Comparison of ENCODE assay signal across 1 cellular context in genomic region chr2:233243348-233243747, GRCh38.
TF ChIP-seq lines count a peak whose summit lies in the region.

No MANE protein-coding gene starts in this region.

TF ChIP-seq in HepG2, 621 proteins besides CTCF, POLR2A, EP300 and RAD21 (continued from another document):
- TF ChIP-seq MNT (IDR thresholded peaks at IDR 0.05), result no peak
- TF ChIP-seq NRL (CRISPR knock-in tag; IDR thresholded peaks at IDR 0.05; ENCODE audit: borderline replicate concordance), result no peak
- no peak for TF ChIP-seq RERE (CRISPR knock-in tag; IDR thresholded peaks at IDR 0.05; ENCODE audit: low read depth)
- TF ChIP-seq BHLHE40 (IDR thresholded peaks at IDR 0.05; ENCODE audit: low read length), result no peak
- TF ChIP-seq GPBP1L1 (CRISPR knock-in tag; IDR thresholded peaks at IDR 0.05), result no peak
- TF ChIP-seq TBX3 (IDR thresholded peaks at IDR 0.05; ENCODE audit: borderline replicate concordance), result no peak
- TF ChIP-seq DMTF1 (CRISPR knock-in tag; IDR thresholded peaks at IDR 0.05), result no peak
- 0 out of 2 replicates have a peak, but pooled peaks have one; percentile 52 for TF ChIP-seq ZNF329 (CRISPR knock-in tag; IDR thresholded peaks at IDR 0.05; ENCODE audit: low read depth)
